21 cellular contexts compared by ENCODE assay signal in genomic region chr11:115446214-115446613, GRCh38. TPM values are rescaled to one million over a fixed set of nuclear protein-coding genes. Genes with fewer than 3 reads are reported as not detected.
DNase-seq lines count a peak whose midpoint lies in the region; ATAC-seq and TF ChIP-seq lines count a peak whose summit lies in the region.
"Had no signal": no experiment of that assay in that cellular context is flagged by ENCODE, and none has a peak within 500 bp of the region (broad histone marks: within the 10 kb centered on the region; RNA-seq: fewer than 3 reads in every experiment).

No MANE protein-coding gene starts in this region.

- CTCF ChIA-PET in activated CD8-positive, alpha-beta T cell treated with anti-CD3 and anti-CD28 coated beads for 36 hours (lab: Charles Lee), result no interaction called here

- H3K9me3 ChIP-seq in right atrium auricular region, result peaks cover 0 to 33% of the 10 kb centered on the region in 2 donors
- no peaks in the 10 kb centered on the region for H3K9me3 ChIP-seq in right lobe of liver

- H3K4me3 Mint-ChIP-seq in activated CD8-positive, alpha-beta T cell treated with anti-CD3 and anti-CD28 coated beads for 36 hours, result no peak overlapping the region
- H3K4me3 Mint-ChIP-seq: B cell; CD4-positive, CD25-positive, alpha-beta regulatory T cell; CD8-positive, alpha-beta T cell had no signal

- no peaks in the 10 kb centered on the region for H3K4me1 Mint-ChIP-seq in activated CD8-positive, alpha-beta T cell treated with anti-CD3 and anti-CD28 coated beads for 36 hours (ENCODE audit: low read depth)
- H3K4me1 Mint-ChIP-seq: B cell; CD4-positive, CD25-positive, alpha-beta regulatory T cell had no signal

- no peaks in the 10 kb centered on the region for H3K36me3 Mint-ChIP-seq in activated CD8-positive, alpha-beta T cell treated with anti-CD3 and anti-CD28 coated beads for 36 hours (ENCODE audit: low read depth)
- H3K36me3 Mint-ChIP-seq: CD4-positive, CD25-positive, alpha-beta regulatory T cell; CD8-positive, alpha-beta T cell had no signal

- H3K27ac ChIP-seq in right atrium auricular region, result peak overlapping the region in 1 of 2 donors; percentile 28
- peak overlapping the region in 1 of 3 donors; percentile 38 for H3K27ac ChIP-seq in right lobe of liver
- H3K27ac ChIP-seq: 22Rv1, BLaER1, C4-2B, GM23248 had no signal

- POLR2A ChIA-PET in activated CD8-positive, alpha-beta T cell treated with anti-CD3 and anti-CD28 coated beads for 36 hours (lab: Charles Lee), result no interaction called here

- no peak for TF ChIP-seq POLR2A in right lobe of liver (IDR thresholded peaks at IDR 0.05)

- no peak overlapping the region for H3K27ac Mint-ChIP-seq in activated CD8-positive, alpha-beta T cell treated with anti-CD3 and anti-CD28 coated beads for 36 hours
- H3K27ac Mint-ChIP-seq: B cell; CD4-positive, CD25-positive, alpha-beta regulatory T cell; CD8-positive, alpha-beta T cell had no signal

- intact Hi-C loops in Right ventricle myocardium superior (cut with DNase I) (no loop called here), left cardiac atrium (cut with DNase I) (no loop called here), left ventricle myocardium superior (cut with micrococcal nuclease) (no loop called here), right lobe of liver (cut with DNase I) (no loop called here)
- intact Hi-C loops in activated CD8-positive, alpha-beta T cell treated with anti-CD3 and anti-CD28 coated beads for 36 hours (cut with micrococcal nuclease), result no loop called here

- H3K36me3 ChIP-seq in right atrium auricular region (no peaks in the 10 kb centered on the region), right lobe of liver (no peaks in the 10 kb centered on the region)
- H3K36me3 ChIP-seq: BLaER1 had no signal

- no peak for DNase-seq in Right ventricle myocardium superior
- no peak for DNase-seq in left cardiac atrium
- DNase-seq in left ventricle myocardium superior, result no peak
- no peak for DNase-seq in right atrium auricular region (ENCODE audit: low spot score)
- peak in 1 of 3 donors; percentile 65 for DNase-seq in right lobe of liver
- DNase-seq in activated CD8-positive, alpha-beta T cell treated with anti-CD3 and anti-CD28 coated beads for 36 hours, result no peak
- DNase-seq: CD4-positive, CD25-positive, alpha-beta regulatory T cell; CD8-positive, alpha-beta T cell; DMS 273 treated with DMSO at 0.1 percent for 48 hours; DMS79; EL; GDM1; GM23248; H7; HCEC 1CT had no signal

- ATAC-seq in Right ventricle myocardium superior (ENCODE audit: poor library complexity), result peak; percentile 62
- ATAC-seq in left cardiac atrium, result no peak
- peak; percentile 76 for ATAC-seq in left ventricle myocardium superior
- ATAC-seq in right lobe of liver, result peak; percentile 10 to 71 (median 57)
- no peak for ATAC-seq in activated CD8-positive, alpha-beta T cell treated with anti-CD3 and anti-CD28 coated beads for 36 hours
- ATAC-seq in HG02885 (IDR thresholded peaks at IDR 0.05; ENCODE audit: poor library complexity, unreplicated experiment), result no peak
- ATAC-seq: CD8-positive, alpha-beta T cell; GM12878 had no signal

- H3K27me3 ChIP-seq in right atrium auricular region (no peaks in the 10 kb centered on the region), right lobe of liver (no peaks in the 10 kb centered on the region)
- H3K27me3 ChIP-seq: BLaER1 had no signal

- TF ChIP-seq CTCF in right atrium auricular region (IDR thresholded peaks at IDR 0.05) (no peak), right lobe of liver (IDR thresholded peaks at IDR 0.05) (no peak)
- no peak for TF ChIP-seq CTCF in activated CD8-positive, alpha-beta T cell treated with anti-CD3 and anti-CD28 coated beads for 36 hours (IDR thresholded peaks at IDR 0.05)

- H3K27me3 Mint-ChIP-seq in activated CD8-positive, alpha-beta T cell treated with anti-CD3 and anti-CD28 coated beads for 36 hours, result no peaks in the 10 kb centered on the region
- H3K27me3 Mint-ChIP-seq: B cell; CD4-positive, CD25-positive, alpha-beta regulatory T cell had no signal

- WGBS in right lobe of liver (ENCODE audit: insufficient coverage, low coverage, low lambda C conversion rate, missing lambda C conversion rate), result 20% methylated on average over 1 of the region's 1 CpG

- H3K9me3 Mint-ChIP-seq in activated CD8-positive, alpha-beta T cell treated with anti-CD3 and anti-CD28 coated beads for 36 hours, result peaks cover 20% of the 10 kb centered on the region

- no peak overlapping the region for H3K4me3 ChIP-seq in right atrium auricular region
- H3K4me3 ChIP-seq in right lobe of liver, result no peak overlapping the region
- H3K4me3 ChIP-seq: BLaER1, GM12878, GM23248 had no signal

- H3K4me1 ChIP-seq in right atrium auricular region, result no peaks in the 10 kb centered on the region
- peaks cover 0 to 27% (median 8%) of the 10 kb centered on the region in 4 donors for H3K4me1 ChIP-seq in right lobe of liver
- H3K4me1 ChIP-seq: BLaER1 had no signal

RNA-seq across cellular contexts. Expression of gene CADM1, which starts 58.0 kb away (rescaled TPM):
- total RNA-seq in Right ventricle myocardium superior (32.0 TPM), left cardiac atrium (10 to 100 TPM; 25.0 to 34.3 TPM), left ventricle myocardium superior (38.5 TPM), right atrium auricular region (10 to 100 TPM; 19.8 to 33.9 TPM), right lobe of liver (10 to 100 TPM; 21.1 to 56.7 (median 30.6) TPM)
- total RNA-seq in activated CD8-positive, alpha-beta T cell treated with anti-CD3 and anti-CD28 coated beads for 36 hours, result under 1 TPM; 0.47 to 0.63 TPM

Comparison
In these comparisons a context has a peak if more than half of its experiments do, and no peak if none do; other contexts are left out.
1. ATAC-seq: peak in Right ventricle myocardium superior (single experiment), left ventricle myocardium superior (single experiment) and right lobe of liver (4 of 4); none in left cardiac atrium (0 of 2), activated CD8-positive, alpha-beta T cell treated with anti-CD3 and anti-CD28 coated beads for 36 hours (single experiment) and HG02885 (single experiment).
2. RNA of gene CADM1, which starts 58.0 kb away (total RNA-seq): 38.5 TPM in left ventricle myocardium superior (single experiment), 25.0 to 34.3 TPM in left cardiac atrium, 19.8 to 33.9 TPM in right atrium auricular region, 21.1 to 56.7 TPM in right lobe of liver and 32.0 TPM in Right ventricle myocardium superior (single experiment); 0.47 to 0.63 TPM in activated CD8-positive, alpha-beta T cell treated with anti-CD3 and anti-CD28 coated beads for 36 hours; every median in the first group is over 10 times any median in the second.